In the genomic region with DNA sequence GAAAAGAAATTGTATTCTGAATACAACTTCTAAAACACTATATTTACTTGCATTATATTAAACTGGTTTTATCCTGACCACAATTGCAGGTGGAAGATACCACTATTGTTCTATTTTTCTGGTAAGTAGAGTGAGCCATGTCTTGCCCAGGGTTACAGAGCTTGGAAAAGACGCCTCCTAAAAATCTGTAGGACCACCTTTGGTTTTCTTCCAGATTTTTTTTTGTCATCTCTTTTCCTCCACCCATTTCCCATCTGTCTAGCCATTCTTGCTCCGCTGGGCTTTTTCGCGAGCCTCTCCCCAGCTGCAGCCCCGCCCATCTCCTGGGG, we compare ENCODE assay signal across 8 cellular contexts. TPM values are rescaled to one million over a fixed set of nuclear protein-coding genes. Genes with fewer than 3 reads are reported as not detected.
DNase-seq lines count a peak whose midpoint lies in the region; ATAC-seq, FAIRE-seq and TF ChIP-seq lines count a peak whose summit lies in the region.

No MANE protein-coding gene starts in this region.

- H3K79me2 ChIP-seq in keratinocyte (ENCODE audit: control insufficient read depth, insufficient read depth, low read length), result peaks cover 43% of the 10 kb centered on the region

- TF ChIP-seq POLR2A in upper lobe of left lung (IDR thresholded peaks at IDR 0.05), result no peak

- no peaks in the 10 kb centered on the region for H3K9me1 ChIP-seq in keratinocyte (ENCODE audit: control insufficient read depth, extremely low read depth, insufficient read depth, low read length)

- peaks cover 4% of the 10 kb centered on the region for H3K27me3 Mint-ChIP-seq in T-helper 17 cell

- H3K27me3 ChIP-seq in cardiac muscle cell, result no peaks in the 10 kb centered on the region
- H3K27me3 ChIP-seq in keratinocyte (ENCODE audit: control insufficient read depth, extremely low read depth, insufficient read depth, low read length), result no peaks in the 10 kb centered on the region
- no peaks in the 10 kb centered on the region for H3K27me3 ChIP-seq in upper lobe of left lung

- H2AFZ ChIP-seq in keratinocyte (ENCODE audit: control insufficient read depth, low read length), result no peak overlapping the region

- dilution Hi-C loops in keratinocyte (cut with MboI; ENCODE audit: extremely low pct_ligation_motif_present, low sequenced_read_pairs), result no loop called here

- H3K36me3 ChIP-seq in cardiac muscle cell (no peaks in the 10 kb centered on the region), keratinocyte (ENCODE audit: control insufficient read depth in 2 of 2, extremely low read depth in 1 of 2, insufficient read depth in 2 of 2, low read length in 2 of 2) (no peaks in the 10 kb centered on the region), upper lobe of left lung (no peaks in the 10 kb centered on the region)

- TF ChIP-seq EP300 in upper lobe of left lung (IDR thresholded peaks at IDR 0.05), result no peak

- H3K4me1 ChIP-seq in cardiac muscle cell (ENCODE audit: low read depth), result peaks cover 19% of the 10 kb centered on the region
- peaks cover 20% of the 10 kb centered on the region for H3K4me1 ChIP-seq in keratinocyte (ENCODE audit: control insufficient read depth, extremely low read depth, insufficient read depth, low read length)
- H3K4me1 ChIP-seq in upper lobe of left lung, result peaks cover 34 to 37% (median 35%) of the 10 kb centered on the region in 4 donors

- no peaks in the 10 kb centered on the region for H3K9me3 ChIP-seq in cardiac muscle cell (ENCODE audit: low read depth)
- no peaks in the 10 kb centered on the region for H3K9me3 ChIP-seq in T-helper 17 cell (ENCODE audit: control insufficient read depth, low read length, poor library complexity, severe bottlenecking)
- H3K9me3 ChIP-seq in keratinocyte (ENCODE audit: control insufficient read depth, low read depth, low read length), result no peaks in the 10 kb centered on the region
- no peaks in the 10 kb centered on the region for H3K9me3 ChIP-seq in upper lobe of left lung

- no peak for FAIRE-seq in keratinocyte (lab: Jason Lieb, UNC)

- peak overlapping the region; percentile 90 for H3K4me3 Mint-ChIP-seq in T-helper 17 cell

- intact Hi-C loops in Right ventricle myocardium superior (cut with DNase I), result no loop called here

- 0 to 2% methylated on average over 4 to 5 of the region's 5 CpGs for WGBS in upper lobe of left lung, 2 donors

- H3K9ac ChIP-seq in keratinocyte (ENCODE audit: control insufficient read depth, extremely low read depth, insufficient read depth, low read length), result no peak overlapping the region

- no peak overlapping the region for H3K27ac ChIP-seq in cardiac muscle cell
- H3K27ac ChIP-seq in keratinocyte (ENCODE audit: control insufficient read depth, insufficient read depth, low read length), result no peak overlapping the region
- H3K27ac ChIP-seq in upper lobe of left lung, result peak overlapping the region; percentile 95 to 99 (median 98)

- TF ChIP-seq CTCF in cardiac muscle cell (IDR thresholded peaks at IDR 0.05; ENCODE audit: low read depth, low read length) (no peak), keratinocyte (optimal IDR thresholded peaks at IDR 0.05 in 1 of 3, IDR thresholded peaks at IDR 0.05 in 1 of 3, conservative IDR thresholded peaks at IDR 0.05 in 1 of 3; ENCODE audit: extremely low read depth in 1 of 3, insufficient read depth in 2 of 3, low read length in 3 of 3) (no peak), upper lobe of left lung (IDR thresholded peaks at IDR 0.05) (no peak)

- peak overlapping the region; percentile 99 for H3K4me3 ChIP-seq in cardiac muscle cell
- peak overlapping the region in 1 of 3 experiments; percentile 96 for H3K4me3 ChIP-seq in keratinocyte (ENCODE audit: control insufficient read depth in 2 of 3, extremely low read depth in 1 of 3, insufficient read depth in 2 of 3, low read depth in 1 of 3, low read length in 3 of 3)
- H3K4me3 ChIP-seq in upper lobe of left lung, result peak overlapping the region in 3 of 4 donors; percentile 86 to 94 (median 91)

- no peaks in the 10 kb centered on the region for H4K20me1 ChIP-seq in keratinocyte (ENCODE audit: control insufficient read depth, extremely low read depth, insufficient read depth, low read length)

- H3K27ac Mint-ChIP-seq in T-helper 17 cell, result peak overlapping the region; percentile 79

- ATAC-seq in Right ventricle myocardium superior (ENCODE audit: poor library complexity) (no peak), T-helper 17 cell (no peak), upper lobe of left lung (ENCODE audit: low FRiP score in 2 of 2) (no peak), GM21390 (IDR thresholded peaks at IDR 0.05; ENCODE audit: unreplicated experiment) (no peak), GM21360 (IDR thresholded peaks at IDR 0.05; ENCODE audit: unreplicated experiment) (no peak)

- H3K4me1 Mint-ChIP-seq in T-helper 17 cell, result peaks cover 10% of the 10 kb centered on the region

- DNase-seq in cardiac muscle cell (ENCODE audit: low read depth in 1 of 2, low spot score in 1 of 2), result no peak
- DNase-seq in Right ventricle myocardium superior, result no peak
- no peak for DNase-seq in T-helper 17 cell
- DNase-seq in keratinocyte (ENCODE audit: low read depth, low spot score), result no peak
- no peak for DNase-seq in upper lobe of left lung
- no peak for DNase-seq in NCI-H2081 (lab: John Stamatoyannopoulos, UW)

- no peaks in the 10 kb centered on the region for H3K36me3 Mint-ChIP-seq in T-helper 17 cell (ENCODE audit: low read depth)

- H3K4me2 ChIP-seq in keratinocyte (ENCODE audit: control insufficient read depth, extremely low read depth, insufficient read depth, low read depth, low read length), result peak overlapping the region; percentile 62

RNA-seq across cellular contexts. Expression of a gene that starts 0.3 kb away (rescaled TPM):
- total RNA-seq in cardiac muscle cell (12.4 and 22.0 TPM in 2 replicates), Right ventricle myocardium superior (29.9 TPM), T-helper 17 cell (10 to 100 TPM; 53.9 to 55.7 TPM), upper lobe of left lung (100 to 1,000 TPM in 2 of 6 donors, 10 to 100 TPM in 4; 50.3 to 117 (median 70.9) TPM)
- polyA plus RNA-seq in cardiac muscle cell (10.1 and 16.0 TPM in 2 replicates), keratinocyte (16.4 to 22.1 TPM (median 16.5 TPM) in 3 replicates)
- polyA plus RNA-seq in keratinocyte (2011; ENCODE audit: low read depth), result 12.4 TPM
- 13.5 and 14.9 TPM in 2 replicates for polyA plus RNA-seq in keratinocyte (2011; cell fraction: cytosol; rRNA removed)
- 60.2 and 68.9 TPM in 2 replicates for polyA plus RNA-seq in keratinocyte (2011; cell fraction: nucleus; rRNA removed)
- 13.2 and 23.4 TPM in 2 replicates for polyA plus RNA-seq in keratinocyte (2012; ENCODE audit: low replicate concordance)
- polyA minus RNA-seq in keratinocyte, result 52.0 to 64.4 TPM (median 64.3 TPM) in 3 replicates
- 22.3 TPM for polyA minus RNA-seq in keratinocyte (2011; cell fraction: cytosol; rRNA and poly(A)+ RNA removed)
- polyA minus RNA-seq in keratinocyte (2011; cell fraction: nucleus; rRNA and poly(A)+ RNA removed), result 48.1 and 73.0 TPM in 2 replicates

RNA-seq across cellular contexts. Expression of a gene that starts 44.6 kb away (rescaled TPM):
- total RNA-seq in cardiac muscle cell, result 23.0 and 26.0 TPM in 2 replicates
- 42.8 and 49.7 TPM in 2 replicates for polyA plus RNA-seq in cardiac muscle cell
- total RNA-seq in Right ventricle myocardium superior, result 28.5 TPM
- 10 to 100 TPM; 65.9 to 79.8 TPM for total RNA-seq in T-helper 17 cell
- 50.7 to 53.0 TPM (median 51.3 TPM) in 3 replicates for polyA plus RNA-seq in keratinocyte
- 88.8 TPM for polyA plus RNA-seq in keratinocyte (2011; ENCODE audit: low read depth)
- polyA plus RNA-seq in keratinocyte (2011; cell fraction: cytosol; rRNA removed), result 60.0 and 60.8 TPM in 2 replicates
- 91.2 and 115 TPM in 2 replicates for polyA plus RNA-seq in keratinocyte (2011; cell fraction: nucleus; rRNA removed)
- 36.8 and 53.9 TPM in 2 replicates for polyA plus RNA-seq in keratinocyte (2012; ENCODE audit: low replicate concordance)
- 52.9 to 126 TPM (median 64.0 TPM) in 3 replicates for polyA minus RNA-seq in keratinocyte
- polyA minus RNA-seq in keratinocyte (2011; cell fraction: cytosol; rRNA and poly(A)+ RNA removed), result 48.3 TPM
- polyA minus RNA-seq in keratinocyte (2011; cell fraction: nucleus; rRNA and poly(A)+ RNA removed), result 37.4 and 55.6 TPM in 2 replicates
- total RNA-seq in upper lobe of left lung, result 100 to 1,000 TPM in 1 of 6 donors, 10 to 100 TPM in 5; 42.3 to 129 (median 64.3) TPM

Comparison
In these comparisons a context has a peak if more than half of its experiments do, and no peak if none do; other contexts are left out.
1. H3K27ac ChIP-seq: peak in upper lobe of left lung (4 of 4); none in cardiac muscle cell (single experiment) and keratinocyte (single experiment).